ENCODE assay signal across 21 cellular contexts in genomic region chr18:35753306-35753910, GRCh38.
"Had no signal": no experiment of that assay in that cellular context is flagged by ENCODE, and none has a peak within 500 bp of the region (broad histone marks: within the 10 kb centered on the region; RNA-seq: fewer than 3 reads in every experiment).

No MANE protein-coding gene starts in this region.

- H3K27me3 ChIP-seq: esophagus squamous epithelium, thyroid gland had no signal

- DNase-seq: activated CD4-positive, alpha-beta memory T cell treated with anti-CD3 and anti-CD28 coated beads, Interleukin-2, amount 10 ng/mL, durations not matched to agents 7 days and 5 days; activated CD4-positive, alpha-beta T cell treated with anti-CD3 and anti-CD28 coated beads for 48 hours; activated CD4-positive, CD25-positive, alpha-beta regulatory T cell; activated CD8-positive, alpha-beta memory T cell treated with anti-CD3 and anti-CD28 coated beads, Interleukin-2, amount 10 ng/mL, durations not matched to agents 7 days and 5 days; activated naive CD4-positive, alpha-beta T cell; activated naive CD8-positive, alpha-beta T cell treated with anti-CD3 and anti-CD28 coated beads, Interleukin-2, amount 10 ng/mL, durations not matched to agents 7 days and 5 days; anterior cingulate cortex; esophagus squamous epithelium; foreskin melanocyte; hypothalamus; left ventricle myocardium superior; retina; stimulated activated CD4-positive, alpha-beta T cell treated with anti-CD3 and anti-CD28 coated beads, Interleukin-12 subunit alpha, Interleukin-12 subunit beta, amount 100 ng/mL, for 4 hours; stimulated activated CD4-positive, alpha-beta T cell treated with anti-CD3 and anti-CD28 coated beads, Interleukin-1b, Interleukin-23, amount 100 ng/mL, for 48 hours; stimulated activated CD8-positive, alpha-beta memory T cell treated with anti-CD3 and anti-CD28 coated beads, Interleukin-4, amount 100 ng/mL, for 48 hours; stimulated activated naive CD4-positive, alpha-beta T cell; T-helper 1 cell; T-helper 9 cell; thyroid gland had no signal

- ATAC-seq: activated CD8-positive, alpha-beta memory T cell treated with anti-CD3 and anti-CD28 coated beads, Interleukin-2, amount 10 ng/mL, durations not matched to agents 7 days and 5 days; activated T-helper 17 cell treated with anti-CD3 and anti-CD28 coated beads, Interleukin-2, amount 50 U/mL, for 72 hours; left ventricle myocardium superior had no signal

- H3K36me3 ChIP-seq: esophagus squamous epithelium, thyroid gland had no signal

- H3K27ac ChIP-seq: coronary artery, esophagus squamous epithelium, thyroid gland had no signal

- H3K4me1 ChIP-seq: thyroid gland had no signal

- H3K4me3 ChIP-seq: coronary artery, esophagus squamous epithelium, thyroid gland had no signal

- H3K9me3 ChIP-seq: esophagus squamous epithelium, thyroid gland had no signal
